ENCODE assay signal across 2 cellular contexts in the genomic region with DNA sequence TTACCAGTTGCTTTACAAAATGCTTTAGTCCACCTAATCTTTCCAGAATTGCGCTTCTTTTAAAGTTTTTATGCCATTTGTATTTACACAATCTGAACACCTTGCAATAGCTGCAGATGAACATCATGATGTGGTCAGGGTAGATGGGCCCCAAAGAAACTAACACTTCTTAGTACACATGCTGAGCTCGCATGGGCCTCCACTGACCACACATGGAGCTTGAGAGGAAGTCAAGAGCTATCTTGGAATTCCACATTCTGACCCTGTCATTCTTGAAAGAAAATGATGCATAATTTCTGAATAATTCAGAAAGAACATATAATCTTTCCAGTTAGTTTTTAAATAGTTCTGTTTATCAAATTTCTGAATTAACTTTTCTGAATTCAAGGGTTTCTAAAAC.
TF ChIP-seq lines count a peak whose summit lies in the region.

No MANE protein-coding gene starts in this region.

TF ChIP-seq in HepG2, 621 proteins besides CTCF, POLR2A, EP300 and RAD21:
- TF ChIP-seq ZBTB20 (CRISPR knock-in tag; IDR thresholded peaks at IDR 0.05; ENCODE audit: borderline replicate concordance, low read depth): no peak
- no peak for TF ChIP-seq NFIB (CRISPR knock-in tag; IDR thresholded peaks at IDR 0.05; ENCODE audit: borderline replicate concordance)
- no peak for TF ChIP-seq TBX3 (IDR thresholded peaks at IDR 0.05; ENCODE audit: borderline replicate concordance)

TF ChIP-seq in K562, 482 proteins besides CTCF, POLR2A, EP300 and RAD21:
- TF ChIP-seq RBM14 (IDR thresholded peaks at IDR 0.05; ENCODE audit: borderline replicate concordance, insufficient read depth, low read depth, low read length) (no peak), ZNF282 (CRISPR knock-in tag; IDR thresholded peaks at IDR 0.05) (no peak), DEAF1 (CRISPR knock-in tag; IDR thresholded peaks at IDR 0.05) (no peak), RBM34 (IDR thresholded peaks at IDR 0.05; ENCODE audit: borderline replicate concordance, insufficient read depth, low read length) (no peak), STAT5A (IDR thresholded peaks at IDR 0.05; ENCODE audit: borderline replicate concordance, low read length) (no peak), TEAD4 (IDR thresholded peaks at IDR 0.05; ENCODE audit: low read length) (peak; percentile 33; the same call in 1 of the 2 replicates), TEAD4 (CRISPR knock-in tag; IDR thresholded peaks at IDR 0.05; ENCODE audit: borderline replicate concordance) (no peak), ZNF316 (IDR thresholded peaks at IDR 0.05) (no peak), SPI1 (IDR thresholded peaks at IDR 0.05; ENCODE audit: borderline replicate concordance, low read depth, low read length) (peak; percentile 60; the same call in 1 of the 2 replicates), PKNOX1 (IDR thresholded peaks at IDR 0.05) (no peak), ZBTB1 (CRISPR knock-in tag; IDR thresholded peaks at IDR 0.05; ENCODE audit: borderline replicate concordance, low read depth) (no peak), RBM17 (IDR thresholded peaks at IDR 0.05; ENCODE audit: borderline replicate concordance, low read depth, low read length) (no peak), AFF1 (IDR thresholded peaks at IDR 0.05; ENCODE audit: low read depth in 1 of 2, partially characterized antibody in 2 of 2) (no peak), ZNF232 (CRISPR knock-in tag; IDR thresholded peaks at IDR 0.05) (no peak), MCM2 (IDR thresholded peaks at IDR 0.05; ENCODE audit: low read depth) (no peak), RBM25 (IDR thresholded peaks at IDR 0.05; ENCODE audit: low read depth, low read length, severe bottlenecking) (no peak), ZFP36 (IDR thresholded peaks at IDR 0.05; ENCODE audit: low read depth, low read length, partially characterized antibody) (no peak), HNRNPL (IDR thresholded peaks at IDR 0.05; ENCODE audit: low read depth, low read length) (no peak), ZNF133 (CRISPR knock-in tag; IDR thresholded peaks at IDR 0.05) (no peak), ZNF785 (CRISPR knock-in tag; IDR thresholded peaks at IDR 0.05) (no peak), HDGF (IDR thresholded peaks at IDR 0.05) (no peak), HLTF (IDR thresholded peaks at IDR 0.05) (no peak), ZNF586 (CRISPR knock-in tag; conservative IDR thresholded peaks at IDR 0.05) (no peak), TRIM24 (IDR thresholded peaks at IDR 0.05) (no peak), SREBF1 (IDR thresholded peaks at IDR 0.05; ENCODE audit: borderline replicate concordance, low read depth, low read length) (no peak), ZNF444 (CRISPR knock-in tag; IDR thresholded peaks at IDR 0.05) (no peak), HIVEP1 (CRISPR knock-in tag; IDR thresholded peaks at IDR 0.05) (no peak), SOX6 (IDR thresholded peaks at IDR 0.05) (no peak), PCBP2 (IDR thresholded peaks at IDR 0.05; ENCODE audit: low read depth, low read length, poor library complexity, severe bottlenecking) (no peak), DPF2 (IDR thresholded peaks at IDR 0.05) (no peak), ZNF695 (CRISPR knock-in tag; IDR thresholded peaks at IDR 0.05) (no peak), CCAR2 (IDR thresholded peaks at IDR 0.05; ENCODE audit: low read depth, low read length) (no peak), BHLHE40 (IDR thresholded peaks at IDR 0.05; ENCODE audit: low read length) (no peak), TCF3 (CRISPR knock-in tag; IDR thresholded peaks at IDR 0.05) (peak; percentile 30)
- TF ChIP-seq, protein P1, sequence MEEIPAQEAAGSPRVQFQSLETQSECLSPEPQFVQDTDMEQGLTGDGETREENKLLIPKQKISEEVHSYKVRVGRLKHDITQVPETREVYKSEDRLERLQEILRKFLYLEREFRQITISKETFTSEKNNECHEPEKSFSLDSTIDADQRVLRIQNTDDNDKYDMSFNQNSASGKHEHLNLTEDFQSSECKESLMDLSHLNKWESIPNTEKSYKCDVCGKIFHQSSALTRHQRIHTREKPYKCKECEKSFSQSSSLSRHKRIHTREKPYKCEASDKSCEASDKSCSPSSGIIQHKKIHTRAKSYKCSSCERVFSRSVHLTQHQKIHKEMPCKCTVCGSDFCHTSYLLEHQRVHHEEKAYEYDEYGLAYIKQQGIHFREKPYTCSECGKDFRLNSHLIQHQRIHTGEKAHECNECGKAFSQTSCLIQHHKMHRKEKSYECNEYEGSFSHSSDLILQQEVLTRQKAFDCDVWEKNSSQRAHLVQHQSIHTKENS (CRISPR knock-in tag; IDR thresholded peaks at IDR 0.05): no peak
- TF ChIP-seq, protein P2, sequence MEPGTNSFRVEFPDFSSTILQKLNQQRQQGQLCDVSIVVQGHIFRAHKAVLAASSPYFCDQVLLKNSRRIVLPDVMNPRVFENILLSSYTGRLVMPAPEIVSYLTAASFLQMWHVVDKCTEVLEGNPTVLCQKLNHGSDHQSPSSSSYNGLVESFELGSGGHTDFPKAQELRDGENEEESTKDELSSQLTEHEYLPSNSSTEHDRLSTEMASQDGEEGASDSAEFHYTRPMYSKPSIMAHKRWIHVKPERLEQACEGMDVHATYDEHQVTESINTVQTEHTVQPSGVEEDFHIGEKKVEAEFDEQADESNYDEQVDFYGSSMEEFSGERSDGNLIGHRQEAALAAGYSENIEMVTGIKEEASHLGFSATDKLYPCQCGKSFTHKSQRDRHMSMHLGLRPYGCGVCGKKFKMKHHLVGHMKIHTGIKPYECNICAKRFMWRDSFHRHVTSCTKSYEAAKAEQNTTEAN (CRISPR knock-in tag; IDR thresholded peaks at IDR 0.05): no peak
- TF ChIP-seq, protein P3, sequence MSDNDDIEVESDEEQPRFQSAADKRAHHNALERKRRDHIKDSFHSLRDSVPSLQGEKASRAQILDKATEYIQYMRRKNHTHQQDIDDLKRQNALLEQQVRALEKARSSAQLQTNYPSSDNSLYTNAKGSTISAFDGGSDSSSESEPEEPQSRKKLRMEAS (CRISPR knock-in tag; IDR thresholded peaks at IDR 0.05): 0 out of 2 replicates have a peak, but pooled peaks have one; percentile 46
